Comparison of ENCODE assay signal across 16 cellular contexts in genomic region chr12:105960319-105961076, GRCh38.
DNase-seq lines count a peak whose midpoint lies in the region; ATAC-seq and TF ChIP-seq lines count a peak whose summit lies in the region.
"Had no signal": no experiment of that assay in that cellular context is flagged by ENCODE, and none has a peak within 500 bp of the region (broad histone marks: within the 10 kb centered on the region; RNA-seq: fewer than 3 reads in every experiment).

No MANE protein-coding gene starts in this region.

- no peaks in the 10 kb centered on the region for H3K9me3 Mint-ChIP-seq in central memory CD8-positive, alpha-beta T cell
- H3K9me3 Mint-ChIP-seq in activated naive CD8-positive, alpha-beta T cell treated with anti-CD3 and anti-CD28 coated beads for 36 hours = no peaks in the 10 kb centered on the region

- H3K4me3 Mint-ChIP-seq in central memory CD8-positive, alpha-beta T cell = no peak overlapping the region
- H3K4me3 Mint-ChIP-seq in activated naive CD8-positive, alpha-beta T cell treated with anti-CD3 and anti-CD28 coated beads for 36 hours = no peak overlapping the region
- H3K4me3 Mint-ChIP-seq: naive thymus-derived CD4-positive, alpha-beta T cell had no signal

- no peak overlapping the region for H3K27ac Mint-ChIP-seq in central memory CD8-positive, alpha-beta T cell (ENCODE audit: low read depth)
- no peak overlapping the region for H3K27ac Mint-ChIP-seq in activated naive CD8-positive, alpha-beta T cell treated with anti-CD3 and anti-CD28 coated beads for 36 hours
- H3K27ac Mint-ChIP-seq: activated naive CD4-positive, alpha-beta T cell treated with anti-CD3 and anti-CD28 coated beads, Interleukin-2, amount 50 U/mL, for 72 hours; naive thymus-derived CD4-positive, alpha-beta T cell had no signal

- DNase-seq in Right ventricle myocardium inferior (ENCODE audit: missing footprints) (no peak), right atrium auricular region (ENCODE audit: low spot score) (no peak), kidney tubule cell (ENCODE audit: low spot score) (peak; percentile 94), right lobe of liver (no peak), middle frontal gyrus (ENCODE audit: extremely low spot score, low spot score) (no peak)
- no peak for DNase-seq in central memory CD8-positive, alpha-beta T cell (ENCODE audit: low spot score in 2 of 2)
- no peak for DNase-seq in activated naive CD8-positive, alpha-beta T cell treated with anti-CD3 and anti-CD28 coated beads for 36 hours
- DNase-seq: activated CD8-positive, alpha-beta memory T cell treated with anti-CD3 and anti-CD28 coated beads, Interleukin-2, amount 50 U/mL, for 48 hours; KBM-7; naive thymus-derived CD4-positive, alpha-beta T cell; NCI-H187; small intestine had no signal

- H3K4me1 Mint-ChIP-seq in central memory CD8-positive, alpha-beta T cell = peaks cover 4% of the 10 kb centered on the region
- H3K4me1 Mint-ChIP-seq in activated naive CD8-positive, alpha-beta T cell treated with anti-CD3 and anti-CD28 coated beads for 36 hours = no peaks in the 10 kb centered on the region
- H3K4me1 Mint-ChIP-seq: naive thymus-derived CD4-positive, alpha-beta T cell had no signal

- H3K27me3 Mint-ChIP-seq in central memory CD8-positive, alpha-beta T cell = peaks cover 14% of the 10 kb centered on the region
- peaks cover 8% of the 10 kb centered on the region for H3K27me3 Mint-ChIP-seq in activated naive CD8-positive, alpha-beta T cell treated with anti-CD3 and anti-CD28 coated beads for 36 hours

- TF ChIP-seq CTCF in right atrium auricular region (IDR thresholded peaks at IDR 0.05) (no peak), right lobe of liver (IDR thresholded peaks at IDR 0.05) (no peak)

- H3K36me3 ChIP-seq in right atrium auricular region = no peaks in the 10 kb centered on the region
- H3K36me3 ChIP-seq in right lobe of liver = no peaks in the 10 kb centered on the region

- H3K27ac ChIP-seq in right atrium auricular region = no peak overlapping the region
- no peak overlapping the region for H3K27ac ChIP-seq in right lobe of liver
- H3K27ac ChIP-seq: SK-N-MC, VCaP had no signal

- H3K4me1 ChIP-seq in right atrium auricular region (peaks cover 0 to 21% of the 10 kb centered on the region in 2 donors), right lobe of liver (no peaks in the 10 kb centered on the region)

- intact Hi-C loops in Right ventricle myocardium inferior (cut with DNase I) = no loop called here
- intact Hi-C loops in right lobe of liver (cut with DNase I) = no loop called here

- TF ChIP-seq POLR2A in right lobe of liver (IDR thresholded peaks at IDR 0.05) = no peak

- ATAC-seq in Right ventricle myocardium inferior (peak; percentile 66), GM18858 (IDR thresholded peaks at IDR 0.05; ENCODE audit: unreplicated experiment) (no peak), right lobe of liver (no peak)
- ATAC-seq in central memory CD8-positive, alpha-beta T cell (replicated peaks; ENCODE audit: extremely low read depth, poor library complexity, severe bottlenecking) = peak; percentile 56
- ATAC-seq: activated naive CD4-positive, alpha-beta T cell treated with anti-CD3 and anti-CD28 coated beads, Interleukin-2, amount 50 U/mL, for 72 hours; naive thymus-derived CD4-positive, alpha-beta T cell had no signal

- 60% methylated on average over 3 of the region's 3 CpGs for WGBS in right lobe of liver (ENCODE audit: insufficient coverage, low coverage, low lambda C conversion rate, missing lambda C conversion rate)

- no peak overlapping the region for H3K4me3 ChIP-seq in right atrium auricular region
- no peak overlapping the region for H3K4me3 ChIP-seq in right lobe of liver
- H3K4me3 ChIP-seq: SK-N-MC had no signal

- H3K27me3 ChIP-seq in right atrium auricular region (no peaks in the 10 kb centered on the region), right lobe of liver (no peaks in the 10 kb centered on the region)

- H3K9me3 ChIP-seq in right atrium auricular region = no peaks in the 10 kb centered on the region
- H3K9me3 ChIP-seq in right lobe of liver = no peaks in the 10 kb centered on the region

- H3K36me3 Mint-ChIP-seq in central memory CD8-positive, alpha-beta T cell (ENCODE audit: insufficient read depth) = peaks cover 2% of the 10 kb centered on the region
- no peaks in the 10 kb centered on the region for H3K36me3 Mint-ChIP-seq in activated naive CD8-positive, alpha-beta T cell treated with anti-CD3 and anti-CD28 coated beads for 36 hours
- H3K36me3 Mint-ChIP-seq: activated naive CD4-positive, alpha-beta T cell treated with anti-CD3 and anti-CD28 coated beads, Interleukin-2, amount 50 U/mL, for 72 hours; naive thymus-derived CD4-positive, alpha-beta T cell had no signal

Comparison
In these comparisons a context has a peak if more than half of its experiments do, and no peak if none do; other contexts are left out.
1. ATAC-seq: peak in Right ventricle myocardium inferior (single experiment) and central memory CD8-positive, alpha-beta T cell (single experiment); none in GM18858 (single experiment) and right lobe of liver (0 of 4).